ENCODE assay signal across 13 cellular contexts in the genomic region with DNA sequence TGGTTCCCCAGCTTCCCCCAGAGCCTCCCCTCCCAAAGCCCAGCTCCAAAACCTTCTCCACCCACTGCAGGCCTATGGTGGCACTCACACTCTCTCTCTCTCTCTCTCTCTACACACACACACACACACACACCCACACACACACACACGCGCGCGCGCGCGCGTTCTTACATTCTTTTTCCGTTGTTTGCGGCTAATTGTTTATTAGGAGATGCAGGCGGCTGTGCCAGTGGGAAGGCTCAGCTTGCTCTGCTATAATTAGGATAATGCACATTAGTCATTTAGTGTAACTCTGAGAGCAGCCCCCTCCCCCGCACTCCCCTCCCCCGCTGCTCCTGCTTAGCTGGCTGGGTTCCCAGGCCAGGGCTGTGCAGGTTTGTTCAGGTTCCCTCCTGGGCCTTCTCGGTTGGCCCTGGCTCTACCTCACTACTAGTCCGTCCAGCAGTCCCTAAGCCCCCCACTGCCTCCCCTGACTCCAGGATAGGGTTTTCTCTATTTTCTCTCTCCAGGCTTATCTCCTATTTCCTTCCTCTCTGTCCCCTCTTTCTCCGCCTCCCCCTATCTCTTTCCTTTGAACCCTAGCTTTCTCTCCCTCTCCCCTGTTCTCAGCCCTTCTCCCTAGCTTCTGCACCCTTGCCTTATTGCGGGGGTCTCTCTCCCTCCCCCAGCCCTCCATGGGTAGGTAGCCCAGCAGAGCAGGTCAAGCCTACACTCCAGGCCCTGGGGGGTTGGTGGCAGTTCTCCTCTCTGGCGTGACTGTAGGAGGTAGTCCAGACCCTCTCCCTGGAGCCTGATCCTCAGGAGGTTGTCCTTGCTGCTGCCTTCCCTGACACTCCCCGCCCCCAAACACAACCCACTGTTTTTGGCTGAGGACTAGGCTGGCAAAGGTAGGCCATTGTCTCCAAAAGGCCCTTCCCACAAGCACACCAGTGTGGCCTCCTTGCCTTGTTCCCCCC. TPM values are rescaled to one million over a fixed set of nuclear protein-coding genes. Genes with fewer than 3 reads are reported as not detected.
A peak's percentile ranks its signal among the peaks of the same experiment; 100 is the strongest.
DNase-seq lines count a peak whose midpoint lies in the region; ATAC-seq lines count a peak whose summit lies in the region.
"Had no signal": no experiment of that assay in that cellular context is flagged by ENCODE, and none has a peak within 500 bp of the region (broad histone marks: within the 10 kb centered on the region; RNA-seq: fewer than 3 reads in every experiment).

No MANE protein-coding gene starts in this region.

- peaks cover 16% of the 10 kb centered on the region; the same call in 1 of the 2 replicates for H3K27me3 ChIP-seq in HUES64 (ENCODE audit: insufficient read depth, low read length)

- H3K4me3 ChIP-seq in HUES64 (ENCODE audit: low read length), result no peak overlapping the region
- H3K4me3 ChIP-seq: transverse colon had no signal

- no peaks in the 10 kb centered on the region for H3K36me3 ChIP-seq in HUES64 (ENCODE audit: insufficient read depth, low read length)
- H3K36me3 ChIP-seq: transverse colon had no signal

- 0 out of 2 replicates have a peak overlapping the region, but pooled peaks have one; percentile 12 for H3K9ac ChIP-seq in HUES64 (ENCODE audit: low read depth, low read length)
- H3K9ac ChIP-seq: KMS-11 had no signal

- H3K9me3 ChIP-seq in HUES64 (ENCODE audit: insufficient read depth, low read depth, low read length), result no peaks in the 10 kb centered on the region
- H3K9me3 ChIP-seq: transverse colon had no signal

- H3K36me3 Mint-ChIP-seq in stimulated activated memory B cell treated with anti-CD40 and anti-IgM and Interleukin-4, amounts not matched to agents 10 μg/mL and 1 μg/mL and 100 μg/mL, for 72 hours, result no peaks in the 10 kb centered on the region

- DNase-seq in NCI-H2227 (lab: John Stamatoyannopoulos, UW; ENCODE audit: unreplicated experiment) (peak; percentile 57), ecto neural progenitor cell (ENCODE audit: low spot score) (peak; percentile 66), renal cortical epithelial cell (ENCODE audit: low read depth) (peak; percentile 29)
- DNase-seq: left ventricle myocardium superior, transverse colon had no signal

- H3K27ac Mint-ChIP-seq in stimulated activated memory B cell treated with anti-CD40 and anti-IgM and Interleukin-4, amounts not matched to agents 10 μg/mL and 1 μg/mL and 100 μg/mL, for 72 hours, result no peak overlapping the region

- H3K4me1 Mint-ChIP-seq in stimulated activated memory B cell treated with anti-CD40 and anti-IgM and Interleukin-4, amounts not matched to agents 10 μg/mL and 1 μg/mL and 100 μg/mL, for 72 hours, result no peaks in the 10 kb centered on the region

- no peak for ATAC-seq in HG02884 (IDR thresholded peaks at IDR 0.05; ENCODE audit: unreplicated experiment)
- ATAC-seq in HG02852 (IDR thresholded peaks at IDR 0.05; ENCODE audit: unreplicated experiment), result no peak
- no peak for ATAC-seq in stimulated activated memory B cell treated with anti-CD40 and anti-IgM and Interleukin-4, amounts not matched to agents 10 μg/mL and 1 μg/mL and 100 μg/mL, for 72 hours
- no peak for ATAC-seq in HG02840 (IDR thresholded peaks at IDR 0.05; ENCODE audit: low FRiP score, unreplicated experiment)
- ATAC-seq: left ventricle myocardium superior had no signal

- H3K27ac ChIP-seq in HUES64 (ENCODE audit: low read depth, low read length), result no peak overlapping the region
- H3K27ac ChIP-seq: KMS-11, transverse colon had no signal

- peaks cover 3% of the 10 kb centered on the region for H3K9me3 Mint-ChIP-seq in stimulated activated memory B cell treated with anti-CD40 and anti-IgM and Interleukin-4, amounts not matched to agents 10 μg/mL and 1 μg/mL and 100 μg/mL, for 72 hours

- peaks cover 69% of the 10 kb centered on the region for H3K27me3 Mint-ChIP-seq in stimulated activated memory B cell treated with anti-CD40 and anti-IgM and Interleukin-4, amounts not matched to agents 10 μg/mL and 1 μg/mL and 100 μg/mL, for 72 hours

- 31% methylated on average over 9 of the region's 19 CpGs for WGBS in HUES64

- peaks cover 60% of the 10 kb centered on the region for H3K4me1 ChIP-seq in HUES64 (ENCODE audit: insufficient read depth, low read length)
- H3K4me1 ChIP-seq: transverse colon had no signal

- no peak overlapping the region for H3K4me3 Mint-ChIP-seq in stimulated activated memory B cell treated with anti-CD40 and anti-IgM and Interleukin-4, amounts not matched to agents 10 μg/mL and 1 μg/mL and 100 μg/mL, for 72 hours

RNA-seq across cellular contexts. Expression of a gene that starts 34.0 kb away (rescaled TPM):
- 0.40 TPM for polyA plus RNA-seq in HUES64 (2013, experiment 1 of 2)
- 0.51 TPM for polyA plus RNA-seq in HUES64 (2013, experiment 2 of 2)
- total RNA-seq in renal cortical epithelial cell, result not detected in 2 replicates
- total RNA-seq: fibroblast of villous mesenchyme, left ventricle myocardium superior, pulmonary artery endothelial cell, transverse colon had no signal
